2 cellular contexts compared by ENCODE assay signal in genomic region chr11:3206922-3207204, GRCh38.
TF ChIP-seq lines count a peak whose summit lies in the region.

No MANE protein-coding gene starts in this region.

TF ChIP-seq in HepG2, 621 proteins besides CTCF, POLR2A, EP300 and RAD21:
- TF ChIP-seq CREB1 (IDR thresholded peaks at IDR 0.05) (peak; percentile 85), CREB1 (CRISPR knock-in tag; IDR thresholded peaks at IDR 0.05) (no peak), ZNF674 (CRISPR knock-in tag; IDR thresholded peaks at IDR 0.05; ENCODE audit: low read depth) (no peak)
TF ChIP-seq in HepG2: peak in this region for 1.

TF ChIP-seq in K562, 482 proteins besides CTCF, POLR2A, EP300 and RAD21:
- no peak for TF ChIP-seq SMAD1 (IDR thresholded peaks at IDR 0.05; ENCODE audit: low read depth, low read length, partially characterized antibody)
- TF ChIP-seq ZNF668 (CRISPR knock-in tag; IDR thresholded peaks at IDR 0.05): no peak
- no peak for TF ChIP-seq KDM5B (IDR thresholded peaks at IDR 0.05; ENCODE audit: insufficient replicate concordance, low read depth, low read length)
- TF ChIP-seq KDM1A (IDR thresholded peaks at IDR 0.05): peak in 1 of 2 experiments; percentile 37; a peak in 1 of 4 replicates
- TF ChIP-seq EHMT2 (IDR thresholded peaks at IDR 0.05): 0 out of 2 replicates have a peak, but pooled peaks have one; percentile 37
- 0 out of 2 replicates have a peak, but pooled peaks have one; percentile 39 for TF ChIP-seq ZBTB26 (CRISPR knock-in tag; IDR thresholded peaks at IDR 0.05)
